In genomic region chr6:126091507-126091906, GRCh38 we compare ENCODE assay signal across 20 cellular contexts.
"Had no signal": no experiment of that assay in that cellular context is flagged by ENCODE, and none has a peak within 500 bp of the region (broad histone marks: within the 10 kb centered on the region; RNA-seq: fewer than 3 reads in every experiment).

No MANE protein-coding gene starts in this region.

- H3K27ac ChIP-seq: brain microvascular endothelial cell, gastroesophageal sphincter, heart right ventricle, prostate gland, skin epidermis, upper lobe of left lung had no signal

- DNase-seq: activated CD4-positive, alpha-beta T cell treated with anti-CD3 and anti-CD28 coated beads, Interleukin-2, amount 10 ng/mL, durations not matched to agents 24 days and 14 days; activated CD8-positive, alpha-beta memory T cell treated with anti-CD3 and anti-CD28 coated beads, Interleukin-2, amount 50 U/mL, for 4 hours; activated CD8-positive, alpha-beta T cell treated with anti-CD3 and anti-CD28 coated beads, Interleukin-2, amount 10 ng/mL, durations not matched to agents 7 days and 5 days; activated gamma-delta T cell; activated T-cell treated with anti-CD3 and anti-CD28 coated beads, Interleukin-2, amount 50 U/mL, for 48 hours; brain microvascular endothelial cell; cortex of kidney; erythroblast; heart right ventricle; naive B cell; nucleus accumbens; right cardiac atrium; stimulated activated naive CD8-positive, alpha-beta T cell treated with anti-CD3 and anti-CD28 coated beads, Interleukin-15, Interleukin-2, amounts not matched to agents 100 U/mL and 50 U/mL, for 24 hours; T-helper 17 cell had no signal

- H3K4me3 ChIP-seq: gastroesophageal sphincter, heart right ventricle, prostate gland, skin epidermis, upper lobe of left lung had no signal

- H3K4me3 Mint-ChIP-seq: activated CD4-positive, alpha-beta T cell treated with anti-CD3 and anti-CD28 coated beads, Interleukin-2, amount 10 ng/mL, durations not matched to agents 24 days and 14 days; activated CD8-positive, alpha-beta T cell treated with anti-CD3 and anti-CD28 coated beads, Interleukin-2, amount 10 ng/mL, durations not matched to agents 7 days and 5 days; naive B cell; T-helper 17 cell had no signal

- H3K27me3 Mint-ChIP-seq: activated CD4-positive, alpha-beta T cell treated with anti-CD3 and anti-CD28 coated beads, Interleukin-2, amount 10 ng/mL, durations not matched to agents 24 days and 14 days; naive B cell; T-helper 17 cell had no signal

- H3K4me1 ChIP-seq: gastroesophageal sphincter, heart right ventricle, prostate gland, upper lobe of left lung had no signal

- H3K9me3 ChIP-seq: gastroesophageal sphincter, heart right ventricle, prostate gland, upper lobe of left lung had no signal

- H3K27me3 ChIP-seq: brain microvascular endothelial cell, gastroesophageal sphincter, upper lobe of left lung had no signal

- ATAC-seq: activated CD8-positive, alpha-beta T cell treated with anti-CD3 and anti-CD28 coated beads, Interleukin-2, amount 10 ng/mL, durations not matched to agents 7 days and 5 days; activated naive CD4-positive, alpha-beta T cell treated with anti-CD3 and anti-CD28 coated beads, Interleukin-2, amount 50 U/mL, for 72 hours; gastroesophageal sphincter; left lobe of liver; right cardiac atrium; stimulated activated naive CD8-positive, alpha-beta T cell treated with anti-CD3 and anti-CD28 coated beads, Interleukin-15, Interleukin-2, amounts not matched to agents 100 U/mL and 50 U/mL, for 24 hours; T-helper 17 cell had no signal

- H3K9me3 Mint-ChIP-seq: activated CD4-positive, alpha-beta T cell treated with anti-CD3 and anti-CD28 coated beads, Interleukin-2, amount 10 ng/mL, durations not matched to agents 24 days and 14 days; activated naive CD4-positive, alpha-beta T cell treated with anti-CD3 and anti-CD28 coated beads, Interleukin-2, amount 50 U/mL, for 72 hours had no signal

- H3K36me3 Mint-ChIP-seq: activated naive CD4-positive, alpha-beta T cell treated with anti-CD3 and anti-CD28 coated beads, Interleukin-2, amount 50 U/mL, for 72 hours had no signal

- H3K36me3 ChIP-seq: brain microvascular endothelial cell, heart right ventricle, prostate gland, upper lobe of left lung had no signal

- H3K27ac Mint-ChIP-seq: activated CD4-positive, alpha-beta T cell treated with anti-CD3 and anti-CD28 coated beads, Interleukin-2, amount 10 ng/mL, durations not matched to agents 24 days and 14 days; activated CD8-positive, alpha-beta T cell treated with anti-CD3 and anti-CD28 coated beads, Interleukin-2, amount 10 ng/mL, durations not matched to agents 7 days and 5 days; activated naive CD4-positive, alpha-beta T cell treated with anti-CD3 and anti-CD28 coated beads, Interleukin-2, amount 50 U/mL, for 72 hours; T-helper 17 cell had no signal
